Comparison of ENCODE assay signal across 11 cellular contexts in the genomic region with DNA sequence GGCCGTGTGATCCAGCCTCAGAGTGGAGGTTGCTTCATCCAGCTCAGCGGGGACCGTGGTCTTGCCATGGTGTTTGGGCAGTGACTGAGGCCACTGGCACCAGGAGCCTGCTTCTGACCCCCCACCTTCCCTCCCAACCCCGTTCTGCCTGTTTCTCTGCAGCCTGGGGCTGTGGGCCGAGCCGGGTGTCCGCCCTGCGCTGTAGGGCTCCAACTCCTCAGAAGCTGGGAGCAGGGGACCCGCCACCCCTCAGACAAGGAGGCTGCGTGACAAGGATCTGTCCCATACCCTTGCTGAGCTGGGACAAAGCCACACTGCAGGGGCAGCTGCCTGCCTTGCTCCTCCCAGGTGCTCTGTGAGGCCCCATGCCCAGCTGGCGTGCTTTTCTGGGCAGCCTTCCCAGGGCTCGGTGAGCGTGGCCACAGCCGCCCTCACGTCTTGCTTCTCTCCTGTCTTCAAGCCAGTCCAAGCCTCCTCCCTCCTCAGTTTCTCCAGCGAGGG. TPM values are rescaled to one million over a fixed set of nuclear protein-coding genes. Genes with fewer than 3 reads are reported as not detected.
DNase-seq lines count a peak whose midpoint lies in the region; ATAC-seq and TF ChIP-seq lines count a peak whose summit lies in the region.
"Had no signal": no experiment of that assay in that cellular context is flagged by ENCODE, and none has a peak within 500 bp of the region (broad histone marks: within the 10 kb centered on the region; RNA-seq: fewer than 3 reads in every experiment).

No MANE protein-coding gene starts in this region.

- H3K9me3 ChIP-seq in left lung = no peaks in the 10 kb centered on the region
- H3K9me3 ChIP-seq in suprapubic skin = no peaks in the 10 kb centered on the region

- peaks cover 4% of the 10 kb centered on the region for H3K36me3 Mint-ChIP-seq in chondrocyte (ENCODE audit: low read depth)

- H3K4me3 ChIP-seq in left lung (no peak overlapping the region), suprapubic skin (no peak overlapping the region)

- TF ChIP-seq POLR2A in suprapubic skin (IDR thresholded peaks at IDR 0.05) = no peak

- H3K27ac Mint-ChIP-seq in chondrocyte (ENCODE audit: unreplicated experiment) = peak overlapping the region; percentile 83
- H3K27ac Mint-ChIP-seq in stimulated activated naive CD8-positive, alpha-beta T cell treated with anti-CD3 and anti-CD28 coated beads, Interleukin-15, amount 100 ng/mL, for 72 hours = no peak overlapping the region
- H3K27ac Mint-ChIP-seq: activated CD8-positive, alpha-beta T cell treated with anti-CD3 and anti-CD28 coated beads for 36 hours; mesothelial cell of epicardium had no signal

- no peak for TF ChIP-seq EP300 in suprapubic skin (IDR thresholded peaks at IDR 0.05)

- no peaks in the 10 kb centered on the region for H3K9me3 Mint-ChIP-seq in chondrocyte (ENCODE audit: low read depth)
- no peaks in the 10 kb centered on the region for H3K9me3 Mint-ChIP-seq in stimulated activated naive CD8-positive, alpha-beta T cell treated with anti-CD3 and anti-CD28 coated beads, Interleukin-15, amount 100 ng/mL, for 72 hours
- H3K9me3 Mint-ChIP-seq: mesothelial cell of epicardium had no signal

- DNase-seq in NCI-H1694 treated with DMSO at 0.1 percent for 48 hours (lab: John Stamatoyannopoulos, UW) = peak; percentile 31
- no peak for DNase-seq in chondrocyte (ENCODE audit: low spot score)
- peak; percentile 81 to 86 for DNase-seq in left lung
- DNase-seq in suprapubic skin (ENCODE audit: low spot score in 2 of 2) = no peak
- no peak for DNase-seq in HuH-7 (ENCODE audit: low spot score)
- no peak for DNase-seq in stimulated activated naive CD8-positive, alpha-beta T cell treated with anti-CD3 and anti-CD28 coated beads, Interleukin-15, amount 100 ng/mL, for 72 hours
- DNase-seq in NCI-H1436 (lab: John Stamatoyannopoulos, UW) = no peak
- DNase-seq: activated CD8-positive, alpha-beta T cell treated with anti-CD3 and anti-CD28 coated beads for 36 hours; NCI-H510A had no signal

- H3K36me3 ChIP-seq in left lung (peaks cover 0 to 50% of the 10 kb centered on the region in 2 donors), suprapubic skin (peaks cover 44% of the 10 kb centered on the region)

- peak overlapping the region; percentile 63 to 73 for H3K27ac ChIP-seq in left lung
- H3K27ac ChIP-seq in suprapubic skin = peak overlapping the region; percentile 61

- WGBS in suprapubic skin = 35% methylated on average over 13 of the region's 16 CpGs

- H3K27me3 Mint-ChIP-seq in chondrocyte (ENCODE audit: low read depth) = no peaks in the 10 kb centered on the region
- no peaks in the 10 kb centered on the region for H3K27me3 Mint-ChIP-seq in stimulated activated naive CD8-positive, alpha-beta T cell treated with anti-CD3 and anti-CD28 coated beads, Interleukin-15, amount 100 ng/mL, for 72 hours
- H3K27me3 Mint-ChIP-seq: activated CD8-positive, alpha-beta T cell treated with anti-CD3 and anti-CD28 coated beads for 36 hours had no signal

- TF ChIP-seq CTCF in chondrocyte (IDR thresholded peaks at IDR 0.05) (no peak), left lung (IDR thresholded peaks at IDR 0.05) (no peak), suprapubic skin (IDR thresholded peaks at IDR 0.05) (no peak)

- H3K27me3 ChIP-seq in left lung (no peaks in the 10 kb centered on the region), suprapubic skin (no peaks in the 10 kb centered on the region)

- intact Hi-C loops in left lung (cut with DNase I) = loop anchor here in 1 of 2 donors (10.0 kb wide), 1 partner anchor 166 kb away; no protein-coding TSS in a partner anchor

- H3K4me3 Mint-ChIP-seq in chondrocyte (ENCODE audit: unreplicated experiment) = no peak overlapping the region
- H3K4me3 Mint-ChIP-seq in stimulated activated naive CD8-positive, alpha-beta T cell treated with anti-CD3 and anti-CD28 coated beads, Interleukin-15, amount 100 ng/mL, for 72 hours = no peak overlapping the region
- H3K4me3 Mint-ChIP-seq: activated CD8-positive, alpha-beta T cell treated with anti-CD3 and anti-CD28 coated beads for 36 hours; mesothelial cell of epicardium had no signal

- ATAC-seq in left lung (peak; percentile 78), GM19324 (IDR thresholded peaks at IDR 0.05; ENCODE audit: low FRiP score, unreplicated experiment) (no peak)
- no peak for ATAC-seq in stimulated activated naive CD8-positive, alpha-beta T cell treated with anti-CD3 and anti-CD28 coated beads, Interleukin-15, amount 100 ng/mL, for 72 hours
- ATAC-seq: activated CD8-positive, alpha-beta T cell treated with anti-CD3 and anti-CD28 coated beads for 36 hours had no signal

- H3K4me1 ChIP-seq in left lung (peaks cover 0 to 32% of the 10 kb centered on the region in 2 donors), suprapubic skin (peaks cover 15% of the 10 kb centered on the region)

- H3K4me1 Mint-ChIP-seq in chondrocyte (ENCODE audit: low read depth) = peaks cover 20% of the 10 kb centered on the region
- peaks cover 17% of the 10 kb centered on the region for H3K4me1 Mint-ChIP-seq in stimulated activated naive CD8-positive, alpha-beta T cell treated with anti-CD3 and anti-CD28 coated beads, Interleukin-15, amount 100 ng/mL, for 72 hours

RNA-seq across cellular contexts. Expression of a gene that starts 11.7 kb away (rescaled TPM):
- 79.6 to 88.1 TPM (median 80.8 TPM) in 3 replicates for total RNA-seq in chondrocyte
- 10 to 100 TPM; 45.3 to 52.8 TPM for total RNA-seq in left lung
- total RNA-seq in suprapubic skin = 10 to 100 TPM; 26.7 to 33.3 (median 31.8) TPM

Comparison
In these comparisons a context has a peak if more than half of its experiments do, and no peak if none do; other contexts are left out.
1. DNase-seq: peak in NCI-H1694 treated with DMSO at 0.1 percent for 48 hours (single experiment) and left lung (2 of 2); none in chondrocyte (single experiment), suprapubic skin (0 of 2), HuH-7 (single experiment), stimulated activated naive CD8-positive, alpha-beta T cell treated with anti-CD3 and anti-CD28 coated beads, Interleukin-15, amount 100 ng/mL, for 72 hours (0 of 2) and NCI-H1436 (single experiment).